11 cellular contexts compared by ENCODE assay signal in the genomic region with DNA sequence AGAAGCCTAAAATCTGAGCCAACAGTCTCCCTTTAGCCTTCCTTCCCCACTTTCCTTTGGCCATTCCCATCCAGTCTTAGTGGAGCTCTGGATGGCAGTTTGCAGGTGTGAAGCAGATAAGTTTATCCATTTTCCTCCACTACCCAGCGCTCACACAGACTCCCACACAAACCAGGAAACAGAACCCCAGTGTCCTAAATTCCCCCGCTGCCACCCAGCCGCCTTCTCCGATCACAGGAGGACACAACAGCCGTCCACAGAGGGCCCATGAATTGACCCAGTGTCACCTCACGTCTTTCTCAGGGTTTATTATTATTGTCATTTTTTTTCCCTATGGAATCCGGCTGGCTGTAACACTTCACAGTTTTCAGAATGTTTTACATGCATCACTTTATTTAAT. TPM values are rescaled to one million over a fixed set of nuclear protein-coding genes. Genes with fewer than 3 reads are reported as not detected.
DNase-seq lines count a peak whose midpoint lies in the region; ATAC-seq and TF ChIP-seq lines count a peak whose summit lies in the region.
"Had no signal": no experiment of that assay in that cellular context is flagged by ENCODE, and none has a peak within 500 bp of the region (broad histone marks: within the 10 kb centered on the region; RNA-seq: fewer than 3 reads in every experiment).

No MANE protein-coding gene starts in this region.

- no peak for TF ChIP-seq EP300 in suprapubic skin (IDR thresholded peaks at IDR 0.05)

- no peak for ATAC-seq in GM19351 (IDR thresholded peaks at IDR 0.05; ENCODE audit: unreplicated experiment)

- H3K18ac ChIP-seq in mesenchymal stem cell (ENCODE audit: low read depth in 1 of 2, low read length in 2 of 2): peak overlapping the region in 1 of 2 experiments; percentile 46

- no peak overlapping the region for H4K8ac ChIP-seq in mesenchymal stem cell (ENCODE audit: low read length)

- no peaks in the 10 kb centered on the region for H3K9me3 Mint-ChIP-seq in MCF 10A (ENCODE audit: unreplicated experiment)
- no peaks in the 10 kb centered on the region for H3K9me3 Mint-ChIP-seq in T-helper 2 cell treated with Interferon-gamma antibody and Interleukin-4, amounts not matched to agents 5 μg/mL and 100 μg/mL, for 36 hours
- H3K9me3 Mint-ChIP-seq: activated naive CD8-positive, alpha-beta T cell treated with anti-CD3 and anti-CD28 coated beads, Interleukin-2, amount 10 ng/mL, durations not matched to agents 7 days and 5 days; immature natural killer cell had no signal

- H2BK5ac ChIP-seq in mesenchymal stem cell (ENCODE audit: low read depth, low read length, poor library complexity, severe bottlenecking): no peak overlapping the region

- H3K23ac ChIP-seq in mesenchymal stem cell (ENCODE audit: low read length in 2 of 2): no peak overlapping the region

- H3F3A ChIP-seq in MM.1S (ENCODE audit: insufficient read depth, low read length): peaks cover 12% of the 10 kb centered on the region; the same call in 1 of the 2 replicates

- H3K9ac ChIP-seq in MM.1S (ENCODE audit: low read length) (no peak overlapping the region), mesenchymal stem cell (ENCODE audit: low read length) (peak overlapping the region; percentile 37)

- peak overlapping the region; percentile 100 for H3K27ac Mint-ChIP-seq in MCF 10A (ENCODE audit: low read depth, unreplicated experiment)
- H3K27ac Mint-ChIP-seq in T-helper 2 cell treated with Interferon-gamma antibody and Interleukin-4, amounts not matched to agents 5 μg/mL and 100 μg/mL, for 36 hours: no peak overlapping the region
- H3K27ac Mint-ChIP-seq: activated naive CD8-positive, alpha-beta T cell treated with anti-CD3 and anti-CD28 coated beads, Interleukin-2, amount 10 ng/mL, durations not matched to agents 7 days and 5 days; immature natural killer cell had no signal

- TF ChIP-seq POLR2A in suprapubic skin (IDR thresholded peaks at IDR 0.05): no peak

- peaks cover 44% of the 10 kb centered on the region for H3K4me1 Mint-ChIP-seq in MCF 10A (ENCODE audit: insufficient read depth, unreplicated experiment)
- peaks cover 15% of the 10 kb centered on the region for H3K4me1 Mint-ChIP-seq in T-helper 2 cell treated with Interferon-gamma antibody and Interleukin-4, amounts not matched to agents 5 μg/mL and 100 μg/mL, for 36 hours (ENCODE audit: low read depth)
- H3K4me1 Mint-ChIP-seq: immature natural killer cell had no signal

- H3K36me3 ChIP-seq in MM.1S (replicated peaks; ENCODE audit: insufficient read depth, low read length) (no peaks in the 10 kb centered on the region; the same call in 1 of the 2 replicates), mesenchymal stem cell (ENCODE audit: control insufficient read depth in 1 of 2, insufficient read depth in 2 of 2, low read depth in 1 of 2, low read length in 2 of 2) (peaks cover 2 to 8% of the 10 kb centered on the region in 2 experiments), suprapubic skin (peaks cover 13% of the 10 kb centered on the region)

- H3K4me3 ChIP-seq in MM.1S (ENCODE audit: low read length) (no peak overlapping the region), mesenchymal stem cell (ENCODE audit: insufficient read depth in 1 of 2, low read depth in 1 of 2, low read length in 2 of 2) (no peak overlapping the region), suprapubic skin (peak overlapping the region; percentile 14)

- H4K91ac ChIP-seq in mesenchymal stem cell (ENCODE audit: low read length): no peak overlapping the region

- TSS peak; percentile 89 for BruUV-seq in MCF 10A (replicated peaks; lab: Mats Ljungman, UMichigan)

- POLR2A ChIA-PET in MCF 10A (lab: Yijun Ruan, JAX): interaction anchor here (0.7 to 21.3 kb wide), 8 partner anchors 11 to 158 kb away, joined by 3 to 480 read pairs (median 4); a partner anchor contains a TSS

- DNase-seq in MM.1S (no peak), MCF 10A (ENCODE audit: unreplicated experiment) (no peak), mesenchymal stem cell (no peak), suprapubic skin (ENCODE audit: low spot score in 2 of 2) (no peak), middle frontal gyrus (ENCODE audit: extremely low spot score, low spot score) (no peak)
- DNase-seq in T-helper 2 cell treated with Interferon-gamma antibody and Interleukin-4, amounts not matched to agents 5 μg/mL and 100 μg/mL, for 36 hours (ENCODE audit: low spot score): no peak
- DNase-seq in activated CD4-positive, alpha-beta T cell treated with anti-CD3 and anti-CD28 coated beads, Interleukin-2, amount 50 U/mL, for 4 hours: no peak
- DNase-seq: activated naive CD8-positive, alpha-beta T cell treated with anti-CD3 and anti-CD28 coated beads, Interleukin-2, amount 10 ng/mL, durations not matched to agents 7 days and 5 days; immature natural killer cell; KBM-7 had no signal

- no peaks in the 10 kb centered on the region for H3K27me3 ChIP-seq in MM.1S (replicated peaks; ENCODE audit: insufficient read depth, low read length)
- no peaks in the 10 kb centered on the region for H3K27me3 ChIP-seq in mesenchymal stem cell (ENCODE audit: control insufficient read depth in 1 of 2, insufficient read depth in 1 of 2, low read length in 2 of 2)
- no peaks in the 10 kb centered on the region for H3K27me3 ChIP-seq in suprapubic skin

- peak overlapping the region; percentile 54; the same call in 1 of the 2 replicates for H3K27ac ChIP-seq in MM.1S (ENCODE audit: low read length)
- peak overlapping the region; percentile 63 for H3K27ac ChIP-seq in mesenchymal stem cell (ENCODE audit: low read length, poor library complexity, severe bottlenecking)
- H3K27ac ChIP-seq in suprapubic skin: peak overlapping the region; percentile 96

- H4K20me1 ChIP-seq in MM.1S (ENCODE audit: insufficient read depth, low read length): no peaks in the 10 kb centered on the region

- H2BK12ac ChIP-seq in mesenchymal stem cell (ENCODE audit: low read length in 2 of 2): no peak overlapping the region

- H3K14ac ChIP-seq in mesenchymal stem cell (ENCODE audit: low read length in 2 of 2): no peak overlapping the region

- H3K9me3 ChIP-seq in MM.1S (replicated peaks; ENCODE audit: insufficient read depth, low read length) (no peaks in the 10 kb centered on the region), mesenchymal stem cell (ENCODE audit: control insufficient read depth, low read length) (peaks cover 4% of the 10 kb centered on the region), suprapubic skin (no peaks in the 10 kb centered on the region)

- H3K4me3 Mint-ChIP-seq in MCF 10A (ENCODE audit: unreplicated experiment): peak overlapping the region; percentile 59
- H3K4me3 Mint-ChIP-seq in T-helper 2 cell treated with Interferon-gamma antibody and Interleukin-4, amounts not matched to agents 5 μg/mL and 100 μg/mL, for 36 hours: no peak overlapping the region
- H3K4me3 Mint-ChIP-seq: activated naive CD8-positive, alpha-beta T cell treated with anti-CD3 and anti-CD28 coated beads, Interleukin-2, amount 10 ng/mL, durations not matched to agents 7 days and 5 days; immature natural killer cell had no signal

- 95% methylated on average over 7 of the region's 7 CpGs for WGBS in mesenchymal stem cell
- WGBS in suprapubic skin: 54% methylated on average over 7 of the region's 7 CpGs

- H2AFZ ChIP-seq in MM.1S (ENCODE audit: low read length): no peak overlapping the region
- no peak overlapping the region for H2AFZ ChIP-seq in mesenchymal stem cell (ENCODE audit: low read depth, low read length)

- intact Hi-C loops in MCF 10A (cut with micrococcal nuclease): loop anchor here (2.0 kb wide), 1 partner anchor 16 kb away; a partner anchor contains a TSS

- H2BK120ac ChIP-seq in mesenchymal stem cell (ENCODE audit: low read depth, low read length): no peak overlapping the region

- H3K27me3 Mint-ChIP-seq in MCF 10A (ENCODE audit: insufficient read depth, unreplicated experiment): no peaks in the 10 kb centered on the region
- no peaks in the 10 kb centered on the region for H3K27me3 Mint-ChIP-seq in T-helper 2 cell treated with Interferon-gamma antibody and Interleukin-4, amounts not matched to agents 5 μg/mL and 100 μg/mL, for 36 hours (ENCODE audit: low read depth)
- H3K27me3 Mint-ChIP-seq: activated naive CD8-positive, alpha-beta T cell treated with anti-CD3 and anti-CD28 coated beads, Interleukin-2, amount 10 ng/mL, durations not matched to agents 7 days and 5 days had no signal

- H3K4ac ChIP-seq in mesenchymal stem cell (ENCODE audit: low read depth in 1 of 2, low read length in 2 of 2): no peak overlapping the region

- H2BK15ac ChIP-seq in mesenchymal stem cell (ENCODE audit: low read depth, poor library complexity, severe bottlenecking): no peak overlapping the region

- peaks cover 99% of the 10 kb centered on the region for H3K79me2 ChIP-seq in MM.1S (ENCODE audit: low read length)

- CTCF ChIA-PET in MCF 10A (lab: Yijun Ruan, JAX): interaction anchor here (0.6 to 20.5 kb wide), 7 partner anchors 11 to 157 kb away, joined by 3 to 290 read pairs (median 35); a partner anchor contains a TSS

- H3K4me2 ChIP-seq in MM.1S (ENCODE audit: low read depth, low read length): no peak overlapping the region
- no peak overlapping the region for H3K4me2 ChIP-seq in mesenchymal stem cell (ENCODE audit: low read length, poor library complexity, severe bottlenecking)

- TF ChIP-seq CTCF in MM.1S (IDR thresholded peaks at IDR 0.05; ENCODE audit: low read length): no peak
- TF ChIP-seq CTCF in MCF 10A (IDR thresholded peaks at IDR 0.05; ENCODE audit: unreplicated experiment): no peak
- no peak for TF ChIP-seq CTCF in suprapubic skin (IDR thresholded peaks at IDR 0.05)

- H3K4me1 ChIP-seq in MM.1S (ENCODE audit: low read length): peaks cover 30% of the 10 kb centered on the region
- peaks cover 26% of the 10 kb centered on the region for H3K4me1 ChIP-seq in mesenchymal stem cell (ENCODE audit: control insufficient read depth, insufficient read depth, low read depth, low read length)
- peaks cover 99% of the 10 kb centered on the region for H3K4me1 ChIP-seq in suprapubic skin

- H3K79me1 ChIP-seq in mesenchymal stem cell (replicated peaks; ENCODE audit: low read length, poor library complexity, severe bottlenecking): peaks cover 11% of the 10 kb centered on the region

- no peaks in the 10 kb centered on the region for H3K9me2 ChIP-seq in MM.1S (replicated peaks; ENCODE audit: insufficient read depth, low read length)

- peak overlapping the region; percentile 78 for H2AK5ac ChIP-seq in mesenchymal stem cell (ENCODE audit: low read length, severe bottlenecking)

- peaks cover 13% of the 10 kb centered on the region for H3K36me3 Mint-ChIP-seq in MCF 10A (ENCODE audit: insufficient read depth, unreplicated experiment)
- H3K36me3 Mint-ChIP-seq in T-helper 2 cell treated with Interferon-gamma antibody and Interleukin-4, amounts not matched to agents 5 μg/mL and 100 μg/mL, for 36 hours (ENCODE audit: low read depth): no peaks in the 10 kb centered on the region
- H3K36me3 Mint-ChIP-seq: activated naive CD8-positive, alpha-beta T cell treated with anti-CD3 and anti-CD28 coated beads, Interleukin-2, amount 10 ng/mL, durations not matched to agents 7 days and 5 days; immature natural killer cell had no signal

RNA-seq across cellular contexts. Expression of a gene that starts 16.4 kb away (rescaled TPM):
- 31.1 and 40.7 TPM in 2 replicates for total RNA-seq in MCF 10A (2022)
- 253 TPM for polyA plus RNA-seq in mesenchymal stem cell (2013, experiment 1 of 2)
- polyA plus RNA-seq in mesenchymal stem cell (2013, experiment 2 of 2): 270 TPM
- total RNA-seq in suprapubic skin: 100 to 1,000 TPM; 420 to 548 (median 475) TPM

Comparison
In these comparisons a context has a peak if more than half of its experiments do, and no peak if none do; other contexts are left out.
1. RNA of a gene that starts 16.4 kb away (total RNA-seq): 420 to 548 TPM in suprapubic skin; 31.1 to 40.7 TPM in MCF 10A; every median in the first group is over 10 times any median in the second.
2. Peak in every context shown above with its lines, with median percentiles within 50 percentile points of each other: H3K27ac ChIP-seq.